28 cellular contexts compared by ENCODE assay signal in genomic region chr11:30284836-30285235, GRCh38. TPM values are rescaled to one million over a fixed set of nuclear protein-coding genes. Genes with fewer than 3 reads are reported as not detected.
DNase-seq lines count a peak whose midpoint lies in the region; ATAC-seq, FAIRE-seq and TF ChIP-seq lines count a peak whose summit lies in the region.
"Had no signal": no experiment of that assay in that cellular context is flagged by ENCODE, and none has a peak within 500 bp of the region (broad histone marks: within the 10 kb centered on the region; RNA-seq: fewer than 3 reads in every experiment).

No MANE protein-coding gene starts in this region.

- no peaks in the 10 kb centered on the region for H3K79me2 ChIP-seq in HepG2 (ENCODE audit: insufficient read depth, low read length)
- H3K79me2 ChIP-seq in GM12878 (ENCODE audit: control insufficient read depth, insufficient read depth, low read length) = no peaks in the 10 kb centered on the region

- no peaks in the 10 kb centered on the region for H3K36me3 Mint-ChIP-seq in type B pancreatic cell
- H3K36me3 Mint-ChIP-seq: CD14-positive monocyte; CD4-positive, alpha-beta memory T cell; CD4-positive, CD25-positive, alpha-beta regulatory T cell; CD8-positive, alpha-beta memory T cell had no signal

- H3K4me1 ChIP-seq in HepG2 (ENCODE audit: insufficient read depth, low read length) (no peaks in the 10 kb centered on the region), right lobe of liver (no peaks in the 10 kb centered on the region), GM12878 (ENCODE audit: control insufficient read depth, insufficient read depth, low read length) (peaks cover 7% of the 10 kb centered on the region)
- H3K4me1 ChIP-seq: BE2C had no signal

- no peak for TF ChIP-seq EP300 in HepG2 (IDR thresholded peaks at IDR 0.05; ENCODE audit: low read depth in 2 of 2, low read length in 2 of 2)
- TF ChIP-seq EP300 in HepG2 (CRISPR knock-in tag; IDR thresholded peaks at IDR 0.05; ENCODE audit: borderline replicate concordance) = no peak
- TF ChIP-seq EP300 in GM12878 (IDR thresholded peaks at IDR 0.05; ENCODE audit: borderline replicate concordance in 1 of 2, control insufficient read depth in 1 of 2, low read depth in 2 of 2, low read length in 2 of 2) = no peak

- H2AFZ ChIP-seq in HepG2 (ENCODE audit: low read length) (no peak overlapping the region), GM12878 (ENCODE audit: control insufficient read depth, low read depth, low read length) (no peak overlapping the region)

- BruUV-seq in HepG2 (replicated peaks; lab: Mats Ljungman, UMichigan) = no TSS peak
- BruUV-seq in GM12878 (replicated peaks; lab: Mats Ljungman, UMichigan) = no TSS peak

- H4K20me1 ChIP-seq in HepG2 (ENCODE audit: insufficient read depth, low read length) = no peaks in the 10 kb centered on the region
- no peaks in the 10 kb centered on the region for H4K20me1 ChIP-seq in GM12878 (ENCODE audit: control insufficient read depth, insufficient read depth)
- H4K20me1 ChIP-seq: BLaER1 had no signal

- H3K27me3 ChIP-seq in HepG2 (ENCODE audit: control insufficient read depth in 1 of 2, insufficient read depth in 2 of 2, low read length in 2 of 2) (no peaks in the 10 kb centered on the region), right lobe of liver (no peaks in the 10 kb centered on the region), GM12878 (replicated peaks in 1 of 2; ENCODE audit: control insufficient read depth in 2 of 2, insufficient read depth in 2 of 2, low read length in 1 of 2) (no peaks in the 10 kb centered on the region)
- H3K27me3 ChIP-seq: BE2C, BLaER1 had no signal

- TF ChIP-seq RAD21 in HepG2 (CRISPR knock-in tag; IDR thresholded peaks at IDR 0.05) (no peak), GM12878 (IDR thresholded peaks at IDR 0.05; ENCODE audit: insufficient read depth, low read depth, low read length) (no peak)

- SMC1A ChIA-PET in GM12878 (lab: Charles Lee; ENCODE audit: uncharacterized antibody, unreplicated experiment) = no interaction called here

- H3K4me2 ChIP-seq in HepG2 (ENCODE audit: low read depth, low read length) = no peak overlapping the region
- no peak overlapping the region for H3K4me2 ChIP-seq in GM12878 (ENCODE audit: control insufficient read depth, insufficient read depth)
- H3K4me2 ChIP-seq: BLaER1 had no signal

- no peak overlapping the region for H3K27ac Mint-ChIP-seq in type B pancreatic cell
- H3K27ac Mint-ChIP-seq: CD14-positive monocyte; CD4-positive, alpha-beta memory T cell had no signal

- in situ Hi-C loops in HepG2 (cut with HindIII; ENCODE audit: extremely low pct_ligation_motif_present, low pct_unique_long_range_greater_than_20kb) (no loop called here), GM12878 (cut with MboI) (no loop called here)

- intact Hi-C loops in HepG2 (cut with micrococcal nuclease; ENCODE audit: unreplicated experiment) = no loop called here
- intact Hi-C loops in right lobe of liver (cut with DNase I) = no loop called here
- intact Hi-C loops in GM12878 (cut with micrococcal nuclease; ENCODE audit: unreplicated experiment) = no loop called here

- no peak overlapping the region for H3K4me3 ChIP-seq in HepG2 (replicated peaks in 1 of 3; ENCODE audit: insufficient read depth in 1 of 3, low read depth in 2 of 3, low read length in 3 of 3)
- no peak overlapping the region for H3K4me3 ChIP-seq in right lobe of liver
- no peak overlapping the region for H3K4me3 ChIP-seq in GM12878
- H3K4me3 ChIP-seq: BLaER1 had no signal

- ATAC-seq in HepG2 (no peak), right lobe of liver (no peak), GM12878 (no peak)

- H3K27ac ChIP-seq in HepG2 (ENCODE audit: extremely low read length, insufficient read depth, low read length) (no peak overlapping the region), right lobe of liver (no peak overlapping the region), GM12878 (ENCODE audit: control insufficient read depth, insufficient read depth) (no peak overlapping the region)
- H3K27ac ChIP-seq: BLaER1 had no signal

- RAD21 ChIA-PET in GM12878 (lab: Charles Lee; ENCODE audit: unreplicated experiment) = no interaction called here

- POLR2A ChIA-PET in HepG2 (lab: Yijun Ruan, JAX) = no interaction called here
- POLR2A ChIA-PET in GM12878 (lab: Charles Lee) = interaction anchor here (0.5 kb wide), 1 partner anchor 196 kb away, joined by 3 read pairs; no protein-coding TSS in a partner anchor

- H3K9me3 ChIP-seq in HepG2 (ENCODE audit: low read length) (no peaks in the 10 kb centered on the region), right lobe of liver (no peaks in the 10 kb centered on the region), GM12878 (replicated peaks; ENCODE audit: control insufficient read depth, insufficient read depth, low read length) (no peaks in the 10 kb centered on the region)
- H3K9me3 ChIP-seq: BE2C, BLaER1 had no signal

- peaks cover 5% of the 10 kb centered on the region for H3K4me1 Mint-ChIP-seq in type B pancreatic cell (ENCODE audit: unreplicated experiment)
- H3K4me1 Mint-ChIP-seq: CD14-positive monocyte had no signal

- TF ChIP-seq POLR2A in HepG2 (IDR thresholded peaks at IDR 0.05; ENCODE audit: insufficient read depth in 1 of 2, low read depth in 2 of 2, low read length in 2 of 2) (no peak), right lobe of liver (IDR thresholded peaks at IDR 0.05) (no peak), GM12878 (IDR thresholded peaks at IDR 0.05; ENCODE audit: low read depth, low read length) (no peak)

- H3K9ac ChIP-seq in HepG2 (ENCODE audit: insufficient read depth, low read depth, low read length) (no peak overlapping the region), GM12878 (ENCODE audit: control insufficient read depth, insufficient read depth, low read length) (no peak overlapping the region)
- H3K9ac ChIP-seq: BLaER1 had no signal

- no peaks in the 10 kb centered on the region for H3K27me3 Mint-ChIP-seq in type B pancreatic cell
- H3K27me3 Mint-ChIP-seq: CD4-positive, alpha-beta memory T cell; CD4-positive, CD25-positive, alpha-beta regulatory T cell had no signal

- TF ChIP-seq CTCF in HepG2 (CRISPR knock-in tag; IDR thresholded peaks at IDR 0.05) (no peak), right lobe of liver (IDR thresholded peaks at IDR 0.05) (no peak), GM12878 (IDR thresholded peaks at IDR 0.05 in 2 of 3, conservative IDR thresholded peaks at IDR 0.05 in 1 of 3; ENCODE audit: control insufficient read depth in 2 of 3, extremely low read depth in 1 of 3, insufficient read depth in 1 of 3, low read depth in 3 of 3, low read length in 3 of 3) (no peak), type B pancreatic cell (conservative IDR thresholded peaks at IDR 0.05) (no peak)

- FAIRE-seq in HepG2 (lab: Jason Lieb, UNC) (no peak), GM12878 (lab: Jason Lieb, UNC) (no peak)
- FAIRE-seq: A204.1, GM12891 had no signal

- H3K4me3 Mint-ChIP-seq in type B pancreatic cell = no peak overlapping the region
- H3K4me3 Mint-ChIP-seq: CD14-positive monocyte; CD4-positive, alpha-beta memory T cell; CD4-positive, CD25-positive, alpha-beta regulatory T cell; CD8-positive, alpha-beta memory T cell had no signal

- H3K36me3 ChIP-seq in HepG2 (replicated peaks in 1 of 2; ENCODE audit: control insufficient read depth in 1 of 2, insufficient read depth in 2 of 2, low read length in 2 of 2) (no peaks in the 10 kb centered on the region), right lobe of liver (no peaks in the 10 kb centered on the region), GM12878 (ENCODE audit: control insufficient read depth in 2 of 2, insufficient read depth in 2 of 2, low read length in 1 of 2) (no peaks in the 10 kb centered on the region)
- H3K36me3 ChIP-seq: BE2C, BLaER1 had no signal

- DNase-seq in HepG2 (ENCODE audit: low spot score) (no peak), right lobe of liver (no peak), GM12878 (ENCODE audit: low read depth, low spot score) (no peak), type B pancreatic cell (ENCODE audit: extremely low spot score, unreplicated experiment) (no peak), NCI-H526 (lab: John Stamatoyannopoulos, UW) (no peak)
- DNase-seq: 8988T; ACHN; BE2C; C1 segment of cervical spinal cord; CD4-positive, alpha-beta memory T cell; CD4-positive, CD25-positive, alpha-beta regulatory T cell; CD8-positive, alpha-beta memory T cell; COR-L47; DMS 273 treated with DMSO at 0.1 percent for 48 hours; DMS153; DMS53; DMS79; DND-41; EL; GDM1 had no signal

- WGBS in HepG2 (ENCODE audit: low lambda C conversion rate) = 0% methylated on average over 3 of the region's 3 CpGs
- 86% methylated on average over 3 of the region's 3 CpGs for WGBS in right lobe of liver (ENCODE audit: insufficient coverage, low coverage, low lambda C conversion rate, missing lambda C conversion rate)
- WGBS in GM12878 (ENCODE audit: insufficient coverage, insufficient replicate concordance, low lambda C conversion rate, missing lambda C conversion rate) = 95% methylated on average over 3 of the region's 3 CpGs

- H3K9me3 Mint-ChIP-seq in type B pancreatic cell = no peaks in the 10 kb centered on the region

- CTCF ChIA-PET in HepG2 (lab: Yijun Ruan, JAX; ENCODE audit: low intra/inter-chr PET ratio, low total read pairs) (no interaction called here), GM12878 (lab: Yijun Ruan, JAX) (interaction anchor here (1.4 kb wide), 1 partner anchor 55 kb away, joined by 4 read pairs; no protein-coding TSS in a partner anchor)

RNA-seq across cellular contexts. Expression of gene ARL14EP, which starts 38.1 kb away (rescaled TPM):
- total RNA-seq in HepG2 (2016; rRNA removed; fragmentation: Illumina TruSeq; extraction: Trizol) = 15.4 and 21.7 TPM in 2 replicates
- total RNA-seq in HepG2 (2016; cell fraction: cytosol; rRNA removed; fragmentation: Illumina TruSeq; extraction: Trizol; ENCODE audit: low read depth) = 3.4 and 5.8 TPM in 2 replicates
- 14.6 and 19.6 TPM in 2 replicates for total RNA-seq in HepG2 (2016; cell fraction: insoluble cytoplasmic fraction; rRNA removed; fragmentation: Illumina TruSeq; extraction: Trizol)
- total RNA-seq in HepG2 (2016; cell fraction: membrane; rRNA removed; fragmentation: Illumina TruSeq; extraction: Trizol) = 7.0 and 8.7 TPM in 2 replicates
- total RNA-seq in HepG2 (2016; cell fraction: nucleus; rRNA removed; fragmentation: Illumina TruSeq; extraction: Trizol) = 22.2 and 25.8 TPM in 2 replicates
- polyA plus RNA-seq in HepG2 (2011; rRNA removed) = 9.8 and 11.4 TPM in 2 replicates
- polyA plus RNA-seq in HepG2 (2011; cell fraction: cytosol; rRNA removed) = 3.4 and 5.6 TPM in 2 replicates
- polyA plus RNA-seq in HepG2 (2011; cell fraction: nucleus; rRNA removed) = 3.6 and 8.6 TPM in 2 replicates
- 7.5 and 10.8 TPM in 2 replicates for polyA plus RNA-seq in HepG2 (2012)
- polyA plus RNA-seq in HepG2 (2016; cell fraction: cytosol; fragmentation: Illumina TruSeq; extraction: Trizol; ENCODE audit: low read depth) = 2.1 and 4.0 TPM in 2 replicates
- polyA plus RNA-seq in HepG2 (2016; cell fraction: insoluble cytoplasmic fraction; fragmentation: Illumina TruSeq; extraction: Trizol; ENCODE audit: low read depth) = 21.9 and 27.8 TPM in 2 replicates
- polyA plus RNA-seq in HepG2 (2016; cell fraction: membrane; fragmentation: Illumina TruSeq; extraction: Trizol; ENCODE audit: low read depth) = 3.0 and 3.5 TPM in 2 replicates
- polyA plus RNA-seq in HepG2 (2016; cell fraction: nucleus; fragmentation: Illumina TruSeq; extraction: Trizol; ENCODE audit: insufficient read depth, low read depth) = 25.4 and 27.7 TPM in 2 replicates
- 2.3 and 7.7 TPM in 2 replicates for polyA minus RNA-seq in HepG2 (2011; rRNA and poly(A)+ RNA removed; ENCODE audit: low replicate concordance)
- 3.9 and 6.4 TPM in 2 replicates for polyA minus RNA-seq in HepG2 (2011; cell fraction: cytosol; rRNA and poly(A)+ RNA removed)
- 23.8 and 28.6 TPM in 2 replicates for polyA minus RNA-seq in HepG2 (2011; cell fraction: nucleus; rRNA and poly(A)+ RNA removed)
- total RNA-seq in right lobe of liver = 10 to 100 TPM; 10.3 to 19.3 (median 14.2) TPM
- total RNA-seq in GM12878 (2013; cell fraction: nucleolus; rRNA removed) = 85.2 and 89.9 TPM in 2 replicates
- 21.5 and 26.6 TPM in 2 replicates for total RNA-seq in GM12878 (2014; rRNA removed)
- 28.4 and 30.0 TPM in 2 replicates for total RNA-seq in GM12878 (2014; rRNA removed; fragmentation: Illumina TruSeq; extraction: Trizol)
- 29.8 and 31.7 TPM in 2 replicates for total RNA-seq in GM12878 (2021)
- polyA plus RNA-seq in GM12878 (2011; ENCODE audit: low read depth) = 24.9 TPM
- 59.8 and 112 TPM in 2 replicates for polyA plus RNA-seq in GM12878 (2011; rRNA removed)
- polyA plus RNA-seq in GM12878 (2011; cell fraction: cytosol; rRNA removed) = 11.6 and 16.8 TPM in 2 replicates
- polyA plus RNA-seq in GM12878 (2011; cell fraction: nucleus; rRNA removed) = 27.7 and 27.9 TPM in 2 replicates
- polyA plus RNA-seq in GM12878 (2012) = 26.8 and 33.3 TPM in 2 replicates
- polyA plus RNA-seq in GM12878 (2014; fragmentation: Illumina TruSeq; extraction: Trizol) = 44.3 and 50.6 TPM in 2 replicates
- 10 to 100 TPM; 41.3 to 56.7 TPM for polyA plus RNA-seq in GM12878 (2014; fragmentation: Nextera tagmentation; extraction: Ambion mirVana)
- 18.1 and 18.3 TPM in 2 replicates for polyA plus RNA-seq in GM12878 (2014; rRNA removed)
- 10 to 100 TPM; 48.8 to 50.8 TPM for polyA plus RNA-seq in GM12878 (2016; fragmentation: Nextera tagmentation; extraction: Ambion mirVana)
- 16.3 and 36.1 TPM in 2 replicates for polyA minus RNA-seq in GM12878 (2011; rRNA and poly(A)+ RNA removed)
- polyA minus RNA-seq in GM12878 (2011; cell fraction: cytosol; rRNA and poly(A)+ RNA removed) = 8.3 and 14.8 TPM in 2 replicates
- 29.4 and 32.7 TPM in 2 replicates for polyA minus RNA-seq in GM12878 (2011; cell fraction: nucleus; rRNA and poly(A)+ RNA removed)
- 21.6 and 34.5 TPM in 2 replicates for total RNA-seq in type B pancreatic cell (ENCODE audit: low replicate concordance)

RNA-seq across cellular contexts. Expression of gene FSHB, which starts 54.0 kb away (rescaled TPM):
- not detected in 2 replicates for total RNA-seq in HepG2 (2016; rRNA removed; fragmentation: Illumina TruSeq; extraction: Trizol)
- not detected in 2 replicates for total RNA-seq in HepG2 (2016; cell fraction: cytosol; rRNA removed; fragmentation: Illumina TruSeq; extraction: Trizol; ENCODE audit: low read depth)
- not detected in 2 replicates for total RNA-seq in HepG2 (2016; cell fraction: insoluble cytoplasmic fraction; rRNA removed; fragmentation: Illumina TruSeq; extraction: Trizol)
- not detected in 2 replicates for total RNA-seq in HepG2 (2016; cell fraction: membrane; rRNA removed; fragmentation: Illumina TruSeq; extraction: Trizol)
- total RNA-seq in HepG2 (2016; cell fraction: nucleus; rRNA removed; fragmentation: Illumina TruSeq; extraction: Trizol) = not detected in 2 replicates
- not detected in 2 replicates for polyA plus RNA-seq in HepG2 (2011; rRNA removed)
- not detected in 2 replicates for polyA plus RNA-seq in HepG2 (2011; cell fraction: cytosol; rRNA removed)
- polyA plus RNA-seq in HepG2 (2011; cell fraction: nucleus; rRNA removed) = not detected in 2 replicates
- not detected in 2 replicates for polyA plus RNA-seq in HepG2 (2012)
- not detected in 2 replicates for polyA plus RNA-seq in HepG2 (2016; cell fraction: cytosol; fragmentation: Illumina TruSeq; extraction: Trizol; ENCODE audit: low read depth)
- not detected in 2 replicates for polyA plus RNA-seq in HepG2 (2016; cell fraction: insoluble cytoplasmic fraction; fragmentation: Illumina TruSeq; extraction: Trizol; ENCODE audit: low read depth)
- polyA plus RNA-seq in HepG2 (2016; cell fraction: membrane; fragmentation: Illumina TruSeq; extraction: Trizol; ENCODE audit: low read depth) = not detected in 2 replicates
- polyA plus RNA-seq in HepG2 (2016; cell fraction: nucleus; fragmentation: Illumina TruSeq; extraction: Trizol; ENCODE audit: insufficient read depth, low read depth) = not detected in 2 replicates
- not detected in 2 replicates for polyA minus RNA-seq in HepG2 (2011; rRNA and poly(A)+ RNA removed; ENCODE audit: low replicate concordance)
- not detected in 2 replicates for polyA minus RNA-seq in HepG2 (2011; cell fraction: cytosol; rRNA and poly(A)+ RNA removed)
- not detected in 2 replicates for polyA minus RNA-seq in HepG2 (2011; cell fraction: nucleus; rRNA and poly(A)+ RNA removed)
- total RNA-seq in right lobe of liver = not detected
- total RNA-seq in GM12878 (2013; cell fraction: nucleolus; rRNA removed) = not detected in 2 replicates
- not detected in 2 replicates for total RNA-seq in GM12878 (2014; rRNA removed)
- total RNA-seq in GM12878 (2014; rRNA removed; fragmentation: Illumina TruSeq; extraction: Trizol) = not detected in 2 replicates
- not detected in 2 replicates for total RNA-seq in GM12878 (2021)
- polyA plus RNA-seq in GM12878 (2011; ENCODE audit: low read depth) = not detected
- polyA plus RNA-seq in GM12878 (2011; rRNA removed) = not detected in 2 replicates
- polyA plus RNA-seq in GM12878 (2011; cell fraction: cytosol; rRNA removed) = not detected in 2 replicates
- polyA plus RNA-seq in GM12878 (2011; cell fraction: nucleus; rRNA removed) = not detected in 2 replicates
- polyA plus RNA-seq in GM12878 (2012) = not detected in 2 replicates
- not detected in 2 replicates for polyA plus RNA-seq in GM12878 (2014; fragmentation: Illumina TruSeq; extraction: Trizol)
- not detected for polyA plus RNA-seq in GM12878 (2014; fragmentation: Nextera tagmentation; extraction: Ambion mirVana)
- not detected in 2 replicates for polyA plus RNA-seq in GM12878 (2014; rRNA removed)
- not detected for polyA plus RNA-seq in GM12878 (2016; fragmentation: Nextera tagmentation; extraction: Ambion mirVana)
- not detected in 2 replicates for polyA minus RNA-seq in GM12878 (2011; rRNA and poly(A)+ RNA removed)
- polyA minus RNA-seq in GM12878 (2011; cell fraction: cytosol; rRNA and poly(A)+ RNA removed) = not detected in 2 replicates
- polyA minus RNA-seq in GM12878 (2011; cell fraction: nucleus; rRNA and poly(A)+ RNA removed) = not detected in 2 replicates
- not detected in 2 replicates for total RNA-seq in type B pancreatic cell (ENCODE audit: low replicate concordance)
- total RNA-seq: A673; CD4-positive, alpha-beta memory T cell; CD4-positive, CD25-positive, alpha-beta regulatory T cell; CD8-positive, alpha-beta memory T cell; Daoy; G401 had no signal
- polyA plus RNA-seq: AG04450; CD14-positive monocyte; CD4-positive, alpha-beta memory T cell; CD4-positive, CD25-positive, alpha-beta regulatory T cell; CD8-positive, alpha-beta memory T cell had no signal
